Comparison of ENCODE assay signal across 27 cellular contexts in genomic region chr5:61263072-61263471, GRCh38.
DNase-seq lines count a peak whose midpoint lies in the region; ATAC-seq and TF ChIP-seq lines count a peak whose summit lies in the region.
"Had no signal": no experiment of that assay in that cellular context is flagged by ENCODE, and none has a peak within 500 bp of the region (broad histone marks: within the 10 kb centered on the region; RNA-seq: fewer than 3 reads in every experiment).

No MANE protein-coding gene starts in this region.

- H3K36me3 ChIP-seq in parathyroid adenoma (ENCODE audit: control insufficient read depth, insufficient read depth, low read length) = no peaks in the 10 kb centered on the region
- H3K36me3 ChIP-seq: adrenal gland, BE2C, HAP-1, tibial artery, WERI-Rb-1 had no signal

- H3K4me1 ChIP-seq in parathyroid adenoma = peaks cover 12% of the 10 kb centered on the region
- H3K4me1 ChIP-seq: adrenal gland, body of pancreas, HAP-1, tibial artery had no signal

- H2AFZ ChIP-seq in parathyroid adenoma = peak overlapping the region; percentile 50

- no peak for ATAC-seq in GM18502 (IDR thresholded peaks at IDR 0.05; ENCODE audit: poor library complexity, unreplicated experiment)
- ATAC-seq in HG02973 (IDR thresholded peaks at IDR 0.05; ENCODE audit: unreplicated experiment) = no peak
- ATAC-seq: activated T-cell treated with anti-CD3 and anti-CD28 coated beads, Interleukin-2, amount 50 U/mL, for 4 hours; body of pancreas; stimulated activated naive CD8-positive, alpha-beta T cell treated with anti-CD3 and anti-CD28 coated beads, Interleukin-15, amount 100 ng/mL, for 72 hours had no signal

- H3K4me3 ChIP-seq in parathyroid adenoma (ENCODE audit: low read depth, low read length) = no peak overlapping the region
- H3K4me3 ChIP-seq: adrenal gland, body of pancreas, HAP-1, tibial artery had no signal

- H3K27ac ChIP-seq in parathyroid adenoma = no peak overlapping the region
- H3K27ac ChIP-seq: adrenal gland, body of pancreas, tibial artery, WERI-Rb-1 had no signal

- H3K79me2 ChIP-seq in parathyroid adenoma = no peaks in the 10 kb centered on the region

- in situ Hi-C loops in GM13976 (cut with MboI; ENCODE audit: low sequenced_read_pairs, unreplicated experiment) = no loop called here

- TF ChIP-seq CTCF in GM13976 (IDR thresholded peaks at IDR 0.05; ENCODE audit: borderline replicate concordance, control extremely low read depth, extremely low read depth, insufficient read depth, missing control alignments) (no peak), parathyroid adenoma (IDR thresholded peaks at IDR 0.05) (no peak)

- H3K27me3 ChIP-seq in parathyroid adenoma (ENCODE audit: control insufficient read depth, insufficient read depth, low read length) = no peaks in the 10 kb centered on the region
- H3K27me3 ChIP-seq: adrenal gland, BE2C, body of pancreas, tibial artery had no signal

- H3K9ac ChIP-seq in parathyroid adenoma = no peak overlapping the region

- peak; percentile 16 for DNase-seq in DMS53 treated with DMSO at 0.1 percent for 48 hours (lab: John Stamatoyannopoulos, UW; ENCODE audit: unreplicated experiment)
- DNase-seq in GM13976 (ENCODE audit: low spot score) = peak; percentile 32
- peak; percentile 64 for DNase-seq in RPMI8226
- DNase-seq in NCI-H2171 treated with DMSO at 0.1 percent for 48 hours (lab: John Stamatoyannopoulos, UW) = no peak
- DNase-seq: ACHN; activated CD4-positive, alpha-beta T cell treated with anti-CD3 and anti-CD28 coated beads, Interleukin-2, amount 10 ng/mL, durations not matched to agents 7 days and 5 days; activated naive CD4-positive, alpha-beta T cell treated with anti-CD3 and anti-CD28 coated beads for 36 hours; activated T-cell treated with anti-CD3 and anti-CD28 coated beads, Interleukin-2, amount 50 U/mL, for 4 hours; adrenal gland; BE2C; body of pancreas; GF-D8; hypothalamus; immature natural killer cell; KG1; NCI-H2081; NCI-H524; nucleus accumbens; stimulated activated naive CD8-positive, alpha-beta T cell treated with anti-CD3 and anti-CD28 coated beads, Interleukin-15, amount 100 ng/mL, for 72 hours; SW 1271; T1000; tibial artery; WERI-Rb-1 had no signal

- H3K9me3 ChIP-seq in parathyroid adenoma (ENCODE audit: control insufficient read depth, low read length) = no peaks in the 10 kb centered on the region
- H3K9me3 ChIP-seq: adrenal gland, BE2C, body of pancreas, HAP-1, tibial artery had no signal

- no peak overlapping the region for H3K4me2 ChIP-seq in parathyroid adenoma (ENCODE audit: low read length)
